19 cellular contexts compared by ENCODE assay signal in the genomic region with DNA sequence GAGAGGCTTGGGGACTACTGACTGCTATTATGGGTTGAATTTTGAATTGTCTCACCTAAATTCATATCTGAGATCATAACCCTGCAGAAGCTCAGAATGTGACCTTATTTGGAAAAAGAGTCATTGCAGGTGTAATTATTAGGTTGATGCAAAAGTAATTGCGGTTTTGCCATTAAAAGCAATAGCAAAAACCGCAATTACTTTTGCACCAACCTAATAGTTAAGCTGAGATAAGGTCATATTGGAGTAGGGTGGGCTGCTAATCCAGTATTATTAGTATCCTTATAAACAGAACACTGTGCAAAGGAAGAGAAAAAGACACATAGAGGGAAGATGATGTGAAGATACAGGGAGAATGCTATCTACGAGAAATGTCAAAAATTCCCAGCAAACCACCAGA.
DNase-seq lines count a peak whose midpoint lies in the region; ATAC-seq and TF ChIP-seq lines count a peak whose summit lies in the region.
"Had no signal": no experiment of that assay in that cellular context is flagged by ENCODE, and none has a peak within 500 bp of the region (broad histone marks: within the 10 kb centered on the region; RNA-seq: fewer than 3 reads in every experiment).

No MANE protein-coding gene starts in this region.

- intact Hi-C loops in dendritic cell treated with granulocyte-macrophage colony-stimulating factor and Interleukin-4, amounts not matched to agents 40 ng/mL and 50 ng/mL, for 4 days (cut with micrococcal nuclease): no loop called here
- intact Hi-C loops in activated CD4-positive, alpha-beta T cell treated with anti-CD3 and anti-CD28 coated beads, Interleukin-2, amount 10 ng/mL, durations not matched to agents 24 days and 14 days (cut with micrococcal nuclease): no loop called here

- no peak overlapping the region for H3K4me3 ChIP-seq in smooth muscle cell
- H3K4me3 ChIP-seq: SJSA1 had no signal

- no peak for TF ChIP-seq CTCF in smooth muscle cell (IDR thresholded peaks at IDR 0.05; ENCODE audit: borderline replicate concordance, insufficient read depth, poor library complexity, severe bottlenecking)

- H2AFZ ChIP-seq in smooth muscle cell (ENCODE audit: low read depth): no peak overlapping the region

- H3K4me1 ChIP-seq in smooth muscle cell (ENCODE audit: low read depth): peaks cover 4% of the 10 kb centered on the region

- WGBS in smooth muscle cell (ENCODE audit: low lambda C conversion rate): 94% methylated on average over 3 of the region's 3 CpGs

- no peak for ATAC-seq in stimulated activated effector memory CD8-positive, alpha-beta T cell treated with anti-CD3 and anti-CD28 coated beads, Interleukin-12 subunit alpha, Interleukin-12 subunit beta, amount 100 ng/mL, for 72 hours
- no peak for ATAC-seq in GM19455 (IDR thresholded peaks at IDR 0.05; ENCODE audit: unreplicated experiment)
- ATAC-seq: Right ventricle myocardium inferior had no signal

- no peaks in the 10 kb centered on the region for H3K9me3 Mint-ChIP-seq in activated T-cell treated with anti-CD3 and anti-CD28 coated beads, Interleukin-2, amount 50 U/mL, for 24 hours
- H3K9me3 Mint-ChIP-seq in dendritic cell treated with granulocyte-macrophage colony-stimulating factor and Interleukin-4, amounts not matched to agents 40 ng/mL and 50 ng/mL, for 4 days: no peaks in the 10 kb centered on the region
- H3K9me3 Mint-ChIP-seq in stimulated activated effector memory CD8-positive, alpha-beta T cell treated with anti-CD3 and anti-CD28 coated beads, Interleukin-12 subunit alpha, Interleukin-12 subunit beta, amount 100 ng/mL, for 72 hours: no peaks in the 10 kb centered on the region
- H3K9me3 Mint-ChIP-seq in activated CD4-positive, alpha-beta T cell treated with anti-CD3 and anti-CD28 coated beads, Interleukin-2, amount 10 ng/mL, durations not matched to agents 24 days and 14 days: no peaks in the 10 kb centered on the region
- H3K9me3 Mint-ChIP-seq: CD14-positive monocyte had no signal

- CTCF ChIA-PET in HEK293T (lab: Yijun Ruan, JAX): no interaction called here

- no peak overlapping the region for H3K27ac ChIP-seq in smooth muscle cell (ENCODE audit: low read depth)
- H3K27ac ChIP-seq: SJSA1 had no signal

- H3F3A ChIP-seq in smooth muscle cell (ENCODE audit: low read depth): no peaks in the 10 kb centered on the region

- no peaks in the 10 kb centered on the region for H3K27me3 Mint-ChIP-seq in activated T-cell treated with anti-CD3 and anti-CD28 coated beads, Interleukin-2, amount 50 U/mL, for 24 hours
- no peaks in the 10 kb centered on the region for H3K27me3 Mint-ChIP-seq in dendritic cell treated with granulocyte-macrophage colony-stimulating factor and Interleukin-4, amounts not matched to agents 40 ng/mL and 50 ng/mL, for 4 days
- no peaks in the 10 kb centered on the region for H3K27me3 Mint-ChIP-seq in activated CD4-positive, alpha-beta T cell treated with anti-CD3 and anti-CD28 coated beads, Interleukin-2, amount 10 ng/mL, durations not matched to agents 24 days and 14 days

- no peak for DNase-seq in activated T-cell treated with anti-CD3 and anti-CD28 coated beads, Interleukin-2, amount 50 U/mL, for 24 hours
- DNase-seq in activated T-cell treated with anti-CD3 and anti-CD28 coated beads for 4 hours (no peak), HEK293T (ENCODE audit: extremely low spot score) (no peak), smooth muscle cell (lab: John Stamatoyannopoulos, UW; ENCODE audit: unreplicated experiment) (no peak)
- no peak for DNase-seq in stimulated activated effector memory CD8-positive, alpha-beta T cell treated with anti-CD3 and anti-CD28 coated beads, Interleukin-12 subunit alpha, Interleukin-12 subunit beta, amount 100 ng/mL, for 72 hours (ENCODE audit: low spot score in 2 of 2)
- no peak for DNase-seq in activated CD4-positive, alpha-beta T cell treated with anti-CD3 and anti-CD28 coated beads, Interleukin-2, amount 10 ng/mL, durations not matched to agents 24 days and 14 days
- DNase-seq: 8988T, AML-193, Kasumi-1, NCI-H1694, NCI-H2081, NCI-H2171, NCI-H345, NCI-H526 had no signal

- H3K4me3 Mint-ChIP-seq in activated T-cell treated with anti-CD3 and anti-CD28 coated beads, Interleukin-2, amount 50 U/mL, for 24 hours: no peak overlapping the region
- no peak overlapping the region for H3K4me3 Mint-ChIP-seq in dendritic cell treated with granulocyte-macrophage colony-stimulating factor and Interleukin-4, amounts not matched to agents 40 ng/mL and 50 ng/mL, for 4 days
- H3K4me3 Mint-ChIP-seq in stimulated activated effector memory CD8-positive, alpha-beta T cell treated with anti-CD3 and anti-CD28 coated beads, Interleukin-12 subunit alpha, Interleukin-12 subunit beta, amount 100 ng/mL, for 72 hours: no peak overlapping the region
- H3K4me3 Mint-ChIP-seq in activated CD4-positive, alpha-beta T cell treated with anti-CD3 and anti-CD28 coated beads, Interleukin-2, amount 10 ng/mL, durations not matched to agents 24 days and 14 days: no peak overlapping the region
- H3K4me3 Mint-ChIP-seq: CD14-positive monocyte had no signal

- H3K36me3 ChIP-seq in smooth muscle cell (ENCODE audit: low read depth): no peaks in the 10 kb centered on the region
- H3K36me3 ChIP-seq: SJSA1 had no signal

- H3K36me3 Mint-ChIP-seq in activated T-cell treated with anti-CD3 and anti-CD28 coated beads, Interleukin-2, amount 50 U/mL, for 24 hours (ENCODE audit: low read depth): peaks cover 13% of the 10 kb centered on the region
- H3K36me3 Mint-ChIP-seq in dendritic cell treated with granulocyte-macrophage colony-stimulating factor and Interleukin-4, amounts not matched to agents 40 ng/mL and 50 ng/mL, for 4 days (ENCODE audit: low read depth): peaks cover 87% of the 10 kb centered on the region
- peaks cover 39% of the 10 kb centered on the region for H3K36me3 Mint-ChIP-seq in stimulated activated effector memory CD8-positive, alpha-beta T cell treated with anti-CD3 and anti-CD28 coated beads, Interleukin-12 subunit alpha, Interleukin-12 subunit beta, amount 100 ng/mL, for 72 hours
- H3K36me3 Mint-ChIP-seq in activated CD4-positive, alpha-beta T cell treated with anti-CD3 and anti-CD28 coated beads, Interleukin-2, amount 10 ng/mL, durations not matched to agents 24 days and 14 days (ENCODE audit: low read depth): peaks cover 6% of the 10 kb centered on the region

- POLR2A ChIA-PET in HEK293T (lab: Yijun Ruan, JAX): no interaction called here

- H4K20me1 ChIP-seq in smooth muscle cell (ENCODE audit: low read depth): no peaks in the 10 kb centered on the region

- H3K79me2 ChIP-seq in smooth muscle cell (ENCODE audit: low read depth): no peaks in the 10 kb centered on the region

- no peaks in the 10 kb centered on the region for H3K9me3 ChIP-seq in smooth muscle cell (replicated peaks; ENCODE audit: low read depth)
- H3K9me3 ChIP-seq: SJSA1 had no signal

- peaks cover 7% of the 10 kb centered on the region for H3K27me3 ChIP-seq in smooth muscle cell (ENCODE audit: low read depth)
- H3K27me3 ChIP-seq: SJSA1 had no signal

- H3K9ac ChIP-seq in smooth muscle cell (ENCODE audit: low read depth): no peak overlapping the region

- H3K4me2 ChIP-seq in smooth muscle cell: no peak overlapping the region

- peak overlapping the region; percentile 45 for H3K27ac Mint-ChIP-seq in activated T-cell treated with anti-CD3 and anti-CD28 coated beads, Interleukin-2, amount 50 U/mL, for 24 hours
- peak overlapping the region; percentile 66 for H3K27ac Mint-ChIP-seq in dendritic cell treated with granulocyte-macrophage colony-stimulating factor and Interleukin-4, amounts not matched to agents 40 ng/mL and 50 ng/mL, for 4 days
- H3K27ac Mint-ChIP-seq in stimulated activated effector memory CD8-positive, alpha-beta T cell treated with anti-CD3 and anti-CD28 coated beads, Interleukin-12 subunit alpha, Interleukin-12 subunit beta, amount 100 ng/mL, for 72 hours: peak overlapping the region; percentile 63
- H3K27ac Mint-ChIP-seq in activated CD4-positive, alpha-beta T cell treated with anti-CD3 and anti-CD28 coated beads, Interleukin-2, amount 10 ng/mL, durations not matched to agents 24 days and 14 days: no peak overlapping the region

- peaks cover 78% of the 10 kb centered on the region for H3K4me1 Mint-ChIP-seq in activated T-cell treated with anti-CD3 and anti-CD28 coated beads, Interleukin-2, amount 50 U/mL, for 24 hours (ENCODE audit: low read depth)
- H3K4me1 Mint-ChIP-seq in dendritic cell treated with granulocyte-macrophage colony-stimulating factor and Interleukin-4, amounts not matched to agents 40 ng/mL and 50 ng/mL, for 4 days (ENCODE audit: low read depth): peaks cover 31% of the 10 kb centered on the region
- peaks cover 58% of the 10 kb centered on the region for H3K4me1 Mint-ChIP-seq in stimulated activated effector memory CD8-positive, alpha-beta T cell treated with anti-CD3 and anti-CD28 coated beads, Interleukin-12 subunit alpha, Interleukin-12 subunit beta, amount 100 ng/mL, for 72 hours
- peaks cover 46% of the 10 kb centered on the region for H3K4me1 Mint-ChIP-seq in activated CD4-positive, alpha-beta T cell treated with anti-CD3 and anti-CD28 coated beads, Interleukin-2, amount 10 ng/mL, durations not matched to agents 24 days and 14 days

TF ChIP-seq in HEK293T, 16 proteins besides CTCF, POLR2A, EP300 and RAD21:
- TF ChIP-seq SUZ12 (IDR thresholded peaks at IDR 0.05) (no peak), ELF4 (IDR thresholded peaks at IDR 0.05) (peak; percentile 36; the same call in 1 of the 2 replicates), CTBP1 (IDR thresholded peaks at IDR 0.05; ENCODE audit: borderline replicate concordance) (no peak), FOXA1 (IDR thresholded peaks at IDR 0.05) (no peak)
